10 cellular contexts compared by ENCODE assay signal in genomic region chr20:41049451-41049850, GRCh38. TPM values are rescaled to one million over a fixed set of nuclear protein-coding genes. Genes with fewer than 3 reads are reported as not detected.
DNase-seq lines count a peak whose midpoint lies in the region; ATAC-seq and TF ChIP-seq lines count a peak whose summit lies in the region.
"Had no signal": no experiment of that assay in that cellular context is flagged by ENCODE, and none has a peak within 500 bp of the region (broad histone marks: within the 10 kb centered on the region; RNA-seq: fewer than 3 reads in every experiment).

No MANE protein-coding gene starts in this region.

- H3K27ac Mint-ChIP-seq in activated naive CD4-positive, alpha-beta T cell treated with anti-CD3 and anti-CD28 coated beads for 36 hours: peak overlapping the region; percentile 59
- peak overlapping the region; percentile 56 to 82 for H3K27ac Mint-ChIP-seq in stimulated activated naive CD8-positive, alpha-beta T cell treated with anti-CD3 and anti-CD28 coated beads, Interleukin-15, amount 100 ng/mL, for 72 hours
- 0 out of 7 replicates have a peak overlapping the region, but pooled peaks of 1 of the 3 experiments have one; percentile 29 for H3K27ac Mint-ChIP-seq in H9

- no peak overlapping the region for H3K56ac ChIP-seq in H9 (ENCODE audit: insufficient read length, low read depth, low read length)

- no peaks in the 10 kb centered on the region for H4K20me1 ChIP-seq in H9 (ENCODE audit: control insufficient read depth, insufficient read depth, insufficient read length)

- H3K18ac ChIP-seq in H9 (ENCODE audit: insufficient read length, low read depth, low read length): no peak overlapping the region

- H3K4me3 Mint-ChIP-seq in activated naive CD4-positive, alpha-beta T cell treated with anti-CD3 and anti-CD28 coated beads for 36 hours: no peak overlapping the region
- peak overlapping the region; percentile 70 to 88 for H3K4me3 Mint-ChIP-seq in stimulated activated naive CD8-positive, alpha-beta T cell treated with anti-CD3 and anti-CD28 coated beads, Interleukin-15, amount 100 ng/mL, for 72 hours
- no peak overlapping the region; a peak in 1 of 5 replicates for H3K4me3 Mint-ChIP-seq in H9

- no peak overlapping the region for H3K4ac ChIP-seq in H9 (ENCODE audit: low read depth, low read length)

- peaks cover 87% of the 10 kb centered on the region for H3K4me1 Mint-ChIP-seq in activated naive CD4-positive, alpha-beta T cell treated with anti-CD3 and anti-CD28 coated beads for 36 hours (ENCODE audit: low read depth)
- peaks cover 90% of the 10 kb centered on the region for H3K4me1 Mint-ChIP-seq in stimulated activated naive CD8-positive, alpha-beta T cell treated with anti-CD3 and anti-CD28 coated beads, Interleukin-15, amount 100 ng/mL, for 72 hours
- peaks cover 80 to 84% of the 10 kb centered on the region in 2 experiments for H3K4me1 Mint-ChIP-seq in H9

- H3K27ac ChIP-seq in Peyer's patch: peak overlapping the region in 3 of 4 donors; percentile 31 to 72 (median 69)
- peak overlapping the region in 3 of 4 donors; percentile 11 to 57 (median 44) for H3K27ac ChIP-seq in gastroesophageal sphincter
- H3K27ac ChIP-seq in H9 (ENCODE audit: insufficient read length, low read depth, low read length): no peak overlapping the region
- H3K27ac ChIP-seq: C4-2B had no signal

- TF ChIP-seq EP300 in gastroesophageal sphincter (IDR thresholded peaks at IDR 0.05): no peak

- H2AK5ac ChIP-seq in H9 (ENCODE audit: insufficient read length, low read length): no peak overlapping the region

- no peak overlapping the region for H4K8ac ChIP-seq in H9 (replicated peaks; ENCODE audit: insufficient read length, low read depth, low read length)

- H3K9me3 ChIP-seq in Peyer's patch (peaks cover 0 to 3% (median 0%) of the 10 kb centered on the region in 4 donors), gastroesophageal sphincter (no peaks in the 10 kb centered on the region), H9 (ENCODE audit: control insufficient read depth, low read depth, low read length) (no peaks in the 10 kb centered on the region)

- no peak for DNase-seq in activated naive CD4-positive, alpha-beta T cell treated with anti-CD3 and anti-CD28 coated beads for 36 hours
- DNase-seq in activated naive CD4-positive, alpha-beta T cell treated with anti-CD3 and anti-CD28 coated beads, Interleukin-2, amount 50 U/mL, for 16 hours: no peak
- DNase-seq in Peyer's patch (no peak), mucosa of gallbladder (ENCODE audit: low spot score) (no peak), H9 (no peak)
- DNase-seq in stimulated activated naive CD8-positive, alpha-beta T cell treated with anti-CD3 and anti-CD28 coated beads, Interleukin-15, amount 100 ng/mL, for 72 hours: no peak
- DNase-seq: SW 1271 had no signal

- no peak overlapping the region for H2BK120ac ChIP-seq in H9 (ENCODE audit: low read depth, low read length, poor library complexity, severe bottlenecking)

- intact Hi-C loops in activated naive CD4-positive, alpha-beta T cell treated with anti-CD3 and anti-CD28 coated beads for 36 hours (cut with micrococcal nuclease): loop anchor here (1.0 to 5.0 kb wide), 3 partner anchors 9 to 108 kb away; no protein-coding TSS in a partner anchor

- TF ChIP-seq POLR2A in Peyer's patch (IDR thresholded peaks at IDR 0.05) (no peak), gastroesophageal sphincter (IDR thresholded peaks at IDR 0.05) (no peak)

- H3K9ac ChIP-seq in H9 (ENCODE audit: extremely low read depth, insufficient read length, low read length): no peak overlapping the region

- H3K4me1 ChIP-seq in Peyer's patch (peaks cover 0 to 84% (median 28%) of the 10 kb centered on the region in 4 donors), gastroesophageal sphincter (peaks cover 48 to 99% (median 50%) of the 10 kb centered on the region in 3 donors), H9 (ENCODE audit: insufficient read depth, low read length) (peaks cover 16% of the 10 kb centered on the region; the same call in 1 of the 2 replicates)

- no peak overlapping the region for H3K14ac ChIP-seq in H9 (ENCODE audit: insufficient read depth, low read length)

- no peak overlapping the region for H3K23ac ChIP-seq in H9 (ENCODE audit: insufficient read length, low read depth, low read length)

- H4K91ac ChIP-seq in H9 (ENCODE audit: insufficient read length, low read depth, low read length): no peak overlapping the region

- H2BK15ac ChIP-seq in H9 (ENCODE audit: low read depth, low read length): no peak overlapping the region

- peaks cover 13% of the 10 kb centered on the region for H3K36me3 Mint-ChIP-seq in activated naive CD4-positive, alpha-beta T cell treated with anti-CD3 and anti-CD28 coated beads for 36 hours (ENCODE audit: low read depth)
- H3K36me3 Mint-ChIP-seq in H9 (ENCODE audit: insufficient read depth in 1 of 3, low read depth in 3 of 3): peaks cover 0 to 3% (median 2%) of the 10 kb centered on the region in 3 experiments; a peak in 2 of 7 replicates

- peaks cover 5% of the 10 kb centered on the region for H3K79me1 ChIP-seq in H9 (ENCODE audit: insufficient read depth, low read depth, low read length, poor library complexity, severe bottlenecking)

- no peak overlapping the region for H2BK5ac ChIP-seq in H9 (ENCODE audit: insufficient read length, low read length)

- H3K9me3 Mint-ChIP-seq in activated naive CD4-positive, alpha-beta T cell treated with anti-CD3 and anti-CD28 coated beads for 36 hours: no peaks in the 10 kb centered on the region
- H3K9me3 Mint-ChIP-seq in stimulated activated naive CD8-positive, alpha-beta T cell treated with anti-CD3 and anti-CD28 coated beads, Interleukin-15, amount 100 ng/mL, for 72 hours: peaks cover 10 to 12% of the 10 kb centered on the region in 2 donors
- H3K9me3 Mint-ChIP-seq in H9: no peaks in the 10 kb centered on the region

- H3K27me3 ChIP-seq in Peyer's patch (no peaks in the 10 kb centered on the region), gastroesophageal sphincter (no peaks in the 10 kb centered on the region), H9 (ENCODE audit: insufficient read depth, low read length) (no peaks in the 10 kb centered on the region)

- no peaks in the 10 kb centered on the region for H3K23me2 ChIP-seq in H9 (ENCODE audit: insufficient read length, low read depth, low read length, poor library complexity, severe bottlenecking)

- peaks cover 25% of the 10 kb centered on the region; the same call in 1 of the 2 replicates for H3K79me2 ChIP-seq in H9 (ENCODE audit: insufficient read depth, low read length)

- CTCF ChIA-PET in activated naive CD4-positive, alpha-beta T cell treated with anti-CD3 and anti-CD28 coated beads for 36 hours (lab: Charles Lee): interaction anchor here (1.0 to 1.2 kb wide), 2 partner anchors 23 to 45 kb away, joined by 3 to 4 read pairs; no protein-coding TSS in a partner anchor

- no peak overlapping the region for H2BK20ac ChIP-seq in H9 (ENCODE audit: low read depth, low read length, poor library complexity, severe bottlenecking)

- ATAC-seq in gastroesophageal sphincter (no peak), GM18909 (IDR thresholded peaks at IDR 0.05; ENCODE audit: poor library complexity, unreplicated experiment) (no peak)
- ATAC-seq in stimulated activated naive CD8-positive, alpha-beta T cell treated with anti-CD3 and anti-CD28 coated beads, Interleukin-15, amount 100 ng/mL, for 72 hours: no peak

- H3K4me3 ChIP-seq in Peyer's patch: peak overlapping the region in 1 of 4 donors; percentile 35
- no peak overlapping the region for H3K4me3 ChIP-seq in gastroesophageal sphincter

- no peaks in the 10 kb centered on the region for H3K36me3 ChIP-seq in Peyer's patch
- H3K36me3 ChIP-seq in gastroesophageal sphincter: no peaks in the 10 kb centered on the region

- no peak overlapping the region for H4K5ac ChIP-seq in H9 (ENCODE audit: insufficient read length, low read depth, low read length)

- TF ChIP-seq CTCF in Peyer's patch (IDR thresholded peaks at IDR 0.05) (no peak), gastroesophageal sphincter (IDR thresholded peaks at IDR 0.05) (no peak), H9 (conservative IDR thresholded peaks at IDR 0.05) (no peak)

- no peak overlapping the region for H3K4me2 ChIP-seq in H9 (ENCODE audit: insufficient read depth, insufficient read length, low read length)

- H2AFZ ChIP-seq in H9 (ENCODE audit: low read length): no peak overlapping the region

- H3K27me3 Mint-ChIP-seq in activated naive CD4-positive, alpha-beta T cell treated with anti-CD3 and anti-CD28 coated beads for 36 hours (ENCODE audit: low read depth): no peaks in the 10 kb centered on the region
- H3K27me3 Mint-ChIP-seq in stimulated activated naive CD8-positive, alpha-beta T cell treated with anti-CD3 and anti-CD28 coated beads, Interleukin-15, amount 100 ng/mL, for 72 hours: no peaks in the 10 kb centered on the region
- no peaks in the 10 kb centered on the region for H3K27me3 Mint-ChIP-seq in H9 (ENCODE audit: low read depth)

- WGBS in gastroesophageal sphincter (ENCODE audit: low coverage in 1 of 2), 2 donors: 40 to 87% methylated on average over 3 of the region's 3 CpGs
- no CpG with 5 or more reads among the region's 3 CpGs for WGBS in H9 (ENCODE audit: extremely low coverage, insufficient read length, low lambda C conversion rate)

- no peak overlapping the region for H3T11ph ChIP-seq in H9 (ENCODE audit: low read length)

- H2BK12ac ChIP-seq in H9 (ENCODE audit: insufficient read length, low read depth, low read length): no peak overlapping the region

RNA-seq across cellular contexts. Expression of gene TOP1, which starts 20.8 kb away (rescaled TPM):
- 10 to 100 TPM; 91.7 to 92.6 TPM for total RNA-seq in activated naive CD4-positive, alpha-beta T cell treated with anti-CD3 and anti-CD28 coated beads for 36 hours
- 10 to 100 TPM; 34.4 to 72.6 (median 39.8) TPM for total RNA-seq in Peyer's patch
- total RNA-seq in gastroesophageal sphincter: 10 to 100 TPM; 22.0 to 31.6 (median 28.8) TPM
- 83.2 TPM for total RNA-seq in mucosa of gallbladder
- 96.4 and 98.5 TPM in 2 replicates for total RNA-seq in H9 (2021)

Comparison
In these comparisons a context has a peak if more than half of its experiments do, and no peak if none do; other contexts are left out.
1. H3K4me3 Mint-ChIP-seq: peak in stimulated activated naive CD8-positive, alpha-beta T cell treated with anti-CD3 and anti-CD28 coated beads, Interleukin-15, amount 100 ng/mL, for 72 hours (2 of 2); none in activated naive CD4-positive, alpha-beta T cell treated with anti-CD3 and anti-CD28 coated beads for 36 hours (single experiment) and H9 (0 of 2).